9 cellular contexts compared by ENCODE assay signal in the genomic region with DNA sequence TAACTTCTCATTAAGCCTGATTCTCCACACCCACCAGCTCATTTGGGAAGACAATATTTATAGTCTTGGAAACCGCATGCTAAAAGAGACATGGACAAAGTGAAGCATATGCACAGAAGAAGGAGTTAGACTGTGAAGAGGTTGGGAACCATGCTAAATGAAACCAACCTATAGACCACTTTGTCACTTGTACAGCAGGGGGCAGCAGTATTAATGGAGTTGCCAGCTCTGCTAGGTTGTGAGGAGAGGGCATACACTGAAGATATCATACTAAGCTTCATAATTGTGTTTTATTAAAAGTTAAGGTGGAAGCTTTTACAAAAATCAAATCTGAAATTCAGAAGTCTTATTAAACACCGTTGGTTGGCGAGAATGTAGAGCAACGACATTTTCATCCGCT. TPM values are rescaled to one million over a fixed set of nuclear protein-coding genes. Genes with fewer than 3 reads are reported as not detected.
DNase-seq lines count a peak whose midpoint lies in the region; ATAC-seq and TF ChIP-seq lines count a peak whose summit lies in the region.
"Had no signal": no experiment of that assay in that cellular context is flagged by ENCODE, and none has a peak within 500 bp of the region (broad histone marks: within the 10 kb centered on the region; RNA-seq: fewer than 3 reads in every experiment).

No MANE protein-coding gene starts in this region.

- H3K36me3 ChIP-seq in HAP-1 (replicated peaks) (no peaks in the 10 kb centered on the region), trophoblast cell (ENCODE audit: control insufficient read depth in 1 of 2, insufficient read depth in 2 of 2, low read length in 2 of 2) (no peaks in the 10 kb centered on the region)

- WGBS in trophoblast cell (ENCODE audit: extremely low coverage, insufficient coverage, insufficient read length) = no CpG with 5 or more reads among the region's 5 CpGs

- H2BK120ac ChIP-seq in trophoblast cell (ENCODE audit: insufficient read depth, low read length, poor library complexity) = no peak overlapping the region

- H3K9me3 ChIP-seq in HAP-1 (peaks cover 2% of the 10 kb centered on the region; the same call in 1 of the 2 replicates), trophoblast cell (ENCODE audit: insufficient read depth, low read depth, low read length) (no peaks in the 10 kb centered on the region)

- H3K4me3 ChIP-seq in GM12865 (ENCODE audit: low read depth, low read length) (no peak overlapping the region), HAP-1 (no peak overlapping the region), trophoblast cell (ENCODE audit: low read depth, low read length) (no peak overlapping the region)

- no peak overlapping the region for H3K23ac ChIP-seq in trophoblast cell (ENCODE audit: low read length)

- no peak overlapping the region for H3K4ac ChIP-seq in trophoblast cell (ENCODE audit: low read depth, low read length)

- H2AFZ ChIP-seq in trophoblast cell (ENCODE audit: insufficient read depth, low read length, poor library complexity) = no peak overlapping the region

- H4K8ac ChIP-seq in trophoblast cell (ENCODE audit: low read depth, low read length) = no peak overlapping the region

- peak; percentile 47 for TF ChIP-seq CTCF in GM12865 (IDR thresholded peaks at IDR 0.05; ENCODE audit: insufficient read depth, low read depth, low read length, missing control alignments)

- H3K27me3 ChIP-seq in HAP-1 (ENCODE audit: low read depth) = no peaks in the 10 kb centered on the region
- H3K27me3 ChIP-seq in trophoblast cell (ENCODE audit: insufficient read depth, low read length) = no peaks in the 10 kb centered on the region

- DNase-seq in GM12865 (ENCODE audit: low read depth) (peak; percentile 57), HAP-1 (ENCODE audit: low spot score in 2 of 2) (peak; percentile 23 to 69), NCI-H2227 (lab: John Stamatoyannopoulos, UW; ENCODE audit: unreplicated experiment) (peak; percentile 0), dermis blood vessel endothelial cell (peak; percentile 63), trophoblast cell (peak; percentile 19 to 71), NCI-H345 (lab: John Stamatoyannopoulos, UW) (no peak)
- no peak for DNase-seq in activated CD4-positive, CD25-positive, alpha-beta regulatory T cell treated with anti-CD3 and anti-CD28 coated beads, Interleukin-2, amount 50 U/mL, for 72 hours

- no peak overlapping the region for H4K12ac ChIP-seq in trophoblast cell (ENCODE audit: low read depth, low read length)

- H2AK5ac ChIP-seq in trophoblast cell (ENCODE audit: low read length) = no peak overlapping the region

- no peaks in the 10 kb centered on the region for H3K79me2 ChIP-seq in trophoblast cell (ENCODE audit: control insufficient read depth, insufficient read depth, low read length, poor library complexity)

- H2BK5ac ChIP-seq in trophoblast cell (ENCODE audit: low read depth, low read length, poor library complexity) = no peak overlapping the region

- H3K27ac ChIP-seq in trophoblast cell (ENCODE audit: low read depth, low read length) = no peak overlapping the region

- no peaks in the 10 kb centered on the region for H3K79me1 ChIP-seq in trophoblast cell (ENCODE audit: low read length)

- H3K18ac ChIP-seq in trophoblast cell (ENCODE audit: low read length) = no peak overlapping the region

- H3K4me1 ChIP-seq in HAP-1 = no peaks in the 10 kb centered on the region
- H3K4me1 ChIP-seq in trophoblast cell (ENCODE audit: control insufficient read depth in 1 of 2, insufficient read depth in 2 of 2, low read length in 2 of 2) = no peaks in the 10 kb centered on the region

- H4K91ac ChIP-seq in trophoblast cell (ENCODE audit: low read depth, low read length) = no peak overlapping the region

- ATAC-seq in activated CD4-positive, CD25-positive, alpha-beta regulatory T cell treated with anti-CD3 and anti-CD28 coated beads, Interleukin-2, amount 50 U/mL, for 24 hours = no peak

- no peak overlapping the region for H3K9ac ChIP-seq in trophoblast cell (ENCODE audit: low read length)

- no peak overlapping the region for H3K14ac ChIP-seq in trophoblast cell (ENCODE audit: low read length)

- in situ Hi-C loops in HAP-1 (cut with MboI; ENCODE audit: low sequenced_read_pairs) = loop anchor here (25.0 kb wide), 1 partner anchor 270 kb away; a partner anchor contains a TSS

- no peak overlapping the region for H2BK12ac ChIP-seq in trophoblast cell (ENCODE audit: low read length)

- no peak overlapping the region for H3K4me2 ChIP-seq in trophoblast cell (ENCODE audit: low read length)

RNA-seq across cellular contexts. Expression of a gene that starts 38.3 kb away (rescaled TPM):
- total RNA-seq in dermis blood vessel endothelial cell = not detected in 2 replicates
- 0.04 and 0.05 TPM in 2 replicates for polyA plus RNA-seq in trophoblast cell (2013)
- total RNA-seq: activated CD8-positive, alpha-beta memory T cell treated with anti-CD3 and anti-CD28 coated beads for 36 hours had no signal

Comparison
In these comparisons a context has a peak if more than half of its experiments do, and no peak if none do; other contexts are left out.
1. DNase-seq: peak in GM12865 (single experiment), HAP-1 (2 of 2), NCI-H2227 (single experiment), dermis blood vessel endothelial cell (single experiment) and trophoblast cell (2 of 2); none in activated CD4-positive, CD25-positive, alpha-beta regulatory T cell treated with anti-CD3 and anti-CD28 coated beads, Interleukin-2, amount 50 U/mL, for 72 hours (single experiment) and NCI-H345 (single experiment).